ENCODE assay signal across 6 cellular contexts in genomic region chr10:113452146-113452545, GRCh38.
"Had no signal": no experiment of that assay in that cellular context is flagged by ENCODE, and none has a peak within 500 bp of the region (broad histone marks: within the 10 kb centered on the region; RNA-seq: fewer than 3 reads in every experiment).

No MANE protein-coding gene starts in this region.

- DNase-seq: IMR-90, KBM-7 had no signal

- H3K4me1 Mint-ChIP-seq: IgD-negative memory B cell had no signal

- H3K4me3 ChIP-seq: K562 had no signal

- ATAC-seq: HepG2, K562 had no signal

- H3K27ac ChIP-seq: HL-60 had no signal

- H3K4me3 Mint-ChIP-seq: IgD-negative memory B cell had no signal

- H3K27ac Mint-ChIP-seq: IgD-negative memory B cell had no signal
